In the genomic region with DNA sequence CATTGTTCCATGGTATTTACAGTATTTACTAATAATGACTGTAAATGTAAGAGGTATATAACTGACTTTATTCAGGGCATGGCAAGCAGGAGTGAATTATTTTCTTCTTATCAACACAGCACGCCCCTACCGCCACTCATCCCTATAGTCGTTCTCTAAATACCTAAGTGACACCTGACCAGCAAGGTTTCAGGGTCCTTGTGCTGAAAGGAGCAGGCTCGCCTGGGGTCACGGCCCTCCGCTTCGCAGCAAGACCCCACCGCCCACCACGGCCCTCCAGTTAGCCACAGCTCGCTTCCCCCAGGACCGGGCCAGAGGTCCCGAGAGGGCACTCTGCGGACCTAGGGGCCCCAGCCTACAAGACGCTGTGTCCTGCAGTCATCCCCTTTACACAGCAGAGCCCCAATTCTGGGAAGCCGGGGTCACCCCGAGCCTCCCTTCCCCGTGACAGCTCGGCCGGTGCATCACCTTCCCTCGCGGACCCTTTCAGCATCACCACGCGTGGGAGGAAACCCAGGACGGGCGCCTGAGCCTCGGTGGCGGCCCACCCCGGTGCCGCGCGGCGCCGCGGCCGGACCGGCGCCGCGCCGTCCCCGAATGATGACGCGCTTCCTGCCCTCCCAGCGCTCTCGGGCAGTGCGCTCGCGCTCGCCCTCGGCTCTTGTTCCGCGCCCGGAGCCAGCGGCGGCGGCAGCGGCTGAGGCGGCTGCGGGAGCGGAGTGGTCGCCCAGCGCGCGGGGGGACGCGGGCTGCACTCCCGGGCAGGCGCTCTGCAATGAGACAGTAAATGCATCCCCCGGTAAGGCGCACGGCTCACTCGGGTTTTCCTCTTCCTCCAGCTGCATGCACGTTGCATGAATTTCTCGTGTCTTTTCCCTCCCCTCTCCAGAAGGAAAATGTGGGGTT, we compare ENCODE assay signal across 8 cellular contexts. TPM values are rescaled to one million over a fixed set of nuclear protein-coding genes. Genes with fewer than 3 reads are reported as not detected.
DNase-seq lines count a peak whose midpoint lies in the region; ATAC-seq, FAIRE-seq and TF ChIP-seq lines count a peak whose summit lies in the region.

A gene (plus strand): TSS at position 664 of the 906 bp plus-strand sequence.

- peak; percentile 89 for ATAC-seq in HG02642 (IDR thresholded peaks at IDR 0.05; ENCODE audit: poor library complexity, unreplicated experiment)

- peak within 1 kb of the TSS; percentile 99 for H3K4me3 ChIP-seq in WERI-Rb-1 (ENCODE audit: low read depth, low read length)
- H3K4me3 ChIP-seq in bronchial epithelial cell (ENCODE audit: low read depth, low read length), result peak within 1 kb of the TSS; percentile 79
- H3K4me3 ChIP-seq in small intestine (ENCODE audit: low read depth in 1 of 2, low read length in 2 of 2), result peak within 1 kb of the TSS; percentile 80 to 89

- 1% methylated on average over 65 to 74 of the region's 74 CpGs for WGBS in small intestine, 3 donors

- no peak for FAIRE-seq in bronchial epithelial cell (lab: Jason Lieb, UNC)
- no peak for FAIRE-seq in small intestine (lab: Jason Lieb, UNC)

- H3K36me3 ChIP-seq in WERI-Rb-1, result no peaks in the 10 kb centered on the region; the same call in 1 of the 2 replicates
- H3K36me3 ChIP-seq in bronchial epithelial cell (ENCODE audit: control insufficient read depth, insufficient read depth, low read length), result no peaks in the 10 kb centered on the region
- no peaks in the 10 kb centered on the region for H3K36me3 ChIP-seq in small intestine (ENCODE audit: control insufficient read depth in 2 of 2, insufficient read depth in 2 of 2, low read length in 2 of 2)

- H3K27ac ChIP-seq in WERI-Rb-1 (peak within 1 kb of the TSS; percentile 69), small intestine (ENCODE audit: low read depth in 1 of 2, low read length in 1 of 2) (peak within 1 kb of the TSS; percentile 35 to 90)

- H3K27me3 ChIP-seq in WERI-Rb-1 (ENCODE audit: insufficient read depth, low read depth, severe bottlenecking) (no peaks in the 10 kb centered on the region), bronchial epithelial cell (ENCODE audit: control insufficient read depth, insufficient read depth, low read length) (peaks cover 3% of the 10 kb centered on the region), small intestine (ENCODE audit: control insufficient read depth in 2 of 2, insufficient read depth in 2 of 2, low read length in 2 of 2) (no peaks in the 10 kb centered on the region)

- H3K9me3 ChIP-seq in WERI-Rb-1 (ENCODE audit: severe bottlenecking) (no peaks in the 10 kb centered on the region), small intestine (ENCODE audit: control insufficient read depth, low read depth) (no peaks in the 10 kb centered on the region)

- H3K4me1 ChIP-seq in small intestine (ENCODE audit: control insufficient read depth in 2 of 2, insufficient read depth in 1 of 2, low read depth in 1 of 2, low read length in 1 of 2), result peaks cover 2 to 10% of the 10 kb centered on the region in 2 donors

- DNase-seq in NCI-H2029 (lab: John Stamatoyannopoulos, UW) (peak; percentile 29), NCI-H2029 treated with DMSO at 0.1 percent for 48 hours (lab: John Stamatoyannopoulos, UW) (no peak), NCI-H1105 (lab: John Stamatoyannopoulos, UW) (peak; percentile 81), WERI-Rb-1 (peak; percentile 60), bronchial epithelial cell (ENCODE audit: low read depth) (peak; percentile 43), inferior parietal cortex (ENCODE audit: extremely low spot score) (peak; percentile 78), small intestine (peak; percentile 77)

- TF ChIP-seq CTCF in WERI-Rb-1 (IDR thresholded peaks at IDR 0.05; ENCODE audit: low read depth, low read length), result no peak
- no peak for TF ChIP-seq CTCF in bronchial epithelial cell (IDR thresholded peaks at IDR 0.05; ENCODE audit: insufficient read depth, low read length, severe bottlenecking)

RNA-seq across cellular contexts. Expression of the gene that starts here (rescaled TPM):
- 4.7 and 14.1 TPM in 2 replicates for total RNA-seq in bronchial epithelial cell
- polyA plus RNA-seq in small intestine, result 1 to 10 TPM; 8.4 to 8.9 (median 8.6) TPM
